2 cellular contexts compared by ENCODE assay signal in the genomic region with DNA sequence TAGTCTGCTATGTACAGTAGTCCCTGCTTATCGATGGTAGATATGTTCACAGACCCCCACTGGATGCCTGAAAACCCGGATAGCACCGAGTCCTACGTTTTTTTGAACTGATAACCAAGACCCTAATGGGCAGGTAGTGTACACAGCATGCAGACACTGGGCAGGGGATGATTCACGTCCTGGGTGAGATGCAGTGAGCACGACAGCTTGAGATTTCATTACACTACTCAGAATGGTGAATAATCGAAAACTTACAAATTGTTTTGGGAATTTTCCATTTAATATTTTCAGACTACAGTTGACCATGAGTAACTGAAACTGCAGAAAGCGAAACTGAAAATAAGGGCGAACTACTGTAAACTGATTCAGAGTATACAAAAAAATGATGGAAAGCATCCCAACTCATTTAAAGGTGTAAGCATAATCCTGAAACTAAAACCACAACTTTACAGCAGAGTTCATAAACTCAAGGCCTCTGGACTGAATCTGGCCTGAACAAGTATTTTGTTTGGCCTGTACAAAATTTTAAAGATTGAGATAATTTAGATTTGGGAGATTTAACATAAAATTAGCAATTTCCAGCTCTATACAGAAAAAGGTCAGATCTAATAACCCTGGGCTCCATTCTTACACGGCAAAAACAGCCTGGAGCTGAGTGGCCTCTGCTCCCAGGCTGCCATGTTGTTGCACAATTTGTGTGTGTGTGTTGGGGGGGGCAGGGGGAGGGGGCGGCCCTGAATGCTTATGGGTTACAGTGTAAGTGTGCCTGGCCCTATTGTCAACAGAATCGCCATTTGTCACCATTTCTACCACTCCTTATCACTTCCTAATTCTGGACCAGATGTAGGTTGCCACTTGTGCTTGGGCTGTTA.
TF ChIP-seq lines count a peak whose summit lies in the region.

No MANE protein-coding gene starts in this region.

TF ChIP-seq in A549, 52 proteins besides CTCF, POLR2A, EP300 and RAD21 (continues in another document):
- TF ChIP-seq, protein P1, sequence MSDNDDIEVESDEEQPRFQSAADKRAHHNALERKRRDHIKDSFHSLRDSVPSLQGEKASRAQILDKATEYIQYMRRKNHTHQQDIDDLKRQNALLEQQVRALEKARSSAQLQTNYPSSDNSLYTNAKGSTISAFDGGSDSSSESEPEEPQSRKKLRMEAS (IDR thresholded peaks at IDR 0.05) = no peak; the same call in none of the 2 replicates
- no peak for TF ChIP-seq CBX2 (IDR thresholded peaks at IDR 0.05; ENCODE audit: borderline replicate concordance, low read depth)
- TF ChIP-seq, protein P2, sequence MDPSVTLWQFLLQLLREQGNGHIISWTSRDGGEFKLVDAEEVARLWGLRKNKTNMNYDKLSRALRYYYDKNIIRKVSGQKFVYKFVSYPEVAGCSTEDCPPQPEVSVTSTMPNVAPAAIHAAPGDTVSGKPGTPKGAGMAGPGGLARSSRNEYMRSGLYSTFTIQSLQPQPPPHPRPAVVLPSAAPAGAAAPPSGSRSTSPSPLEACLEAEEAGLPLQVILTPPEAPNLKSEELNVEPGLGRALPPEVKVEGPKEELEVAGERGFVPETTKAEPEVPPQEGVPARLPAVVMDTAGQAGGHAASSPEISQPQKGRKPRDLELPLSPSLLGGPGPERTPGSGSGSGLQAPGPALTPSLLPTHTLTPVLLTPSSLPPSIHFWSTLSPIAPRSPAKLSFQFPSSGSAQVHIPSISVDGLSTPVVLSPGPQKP (IDR thresholded peaks at IDR 0.05; ENCODE audit: low read depth, low read length) = no peak
- TF ChIP-seq ZSCAN20 (CRISPR knock-in tag; IDR thresholded peaks at IDR 0.05) = no peak
- no peak for TF ChIP-seq RNF2 (IDR thresholded peaks at IDR 0.05; ENCODE audit: borderline replicate concordance, low read depth)
- TF ChIP-seq CEBPB (IDR thresholded peaks at IDR 0.05) = peak; percentile 94 to 98
- TF ChIP-seq NPAS2 (CRISPR knock-in tag; IDR thresholded peaks at IDR 0.05; ENCODE audit: borderline replicate concordance) = no peak
- no peak for TF ChIP-seq BHLHE40 (IDR thresholded peaks at IDR 0.05; ENCODE audit: low read depth, low read length)
- no peak for TF ChIP-seq KDM1A (IDR thresholded peaks at IDR 0.05; ENCODE audit: low read depth)
- TF ChIP-seq EHF (CRISPR knock-in tag; IDR thresholded peaks at IDR 0.05) = no peak
- no peak for TF ChIP-seq SMC3 (IDR thresholded peaks at IDR 0.05)
- TF ChIP-seq, protein P3, sequence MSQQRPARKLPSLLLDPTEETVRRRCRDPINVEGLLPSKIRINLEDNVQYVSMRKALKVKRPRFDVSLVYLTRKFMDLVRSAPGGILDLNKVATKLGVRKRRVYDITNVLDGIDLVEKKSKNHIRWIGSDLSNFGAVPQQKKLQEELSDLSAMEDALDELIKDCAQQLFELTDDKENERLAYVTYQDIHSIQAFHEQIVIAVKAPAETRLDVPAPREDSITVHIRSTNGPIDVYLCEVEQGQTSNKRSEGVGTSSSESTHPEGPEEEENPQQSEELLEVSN (IDR thresholded peaks at IDR 0.05; ENCODE audit: borderline replicate concordance, low read depth) = 0 out of 2 replicates have a peak, but pooled peaks have one; percentile 18
- no peak for TF ChIP-seq HOXB5 (CRISPR knock-in tag; IDR thresholded peaks at IDR 0.05)
- peak; percentile 31 for TF ChIP-seq CHD2 (IDR thresholded peaks at IDR 0.05; ENCODE audit: low read length, partially characterized antibody)
- TF ChIP-seq PHF8 (IDR thresholded peaks at IDR 0.05; ENCODE audit: borderline replicate concordance, low read depth) = peak; percentile 66; the same call in 1 of the 2 replicates
- TF ChIP-seq MYC (IDR thresholded peaks at IDR 0.05; ENCODE audit: borderline replicate concordance, low read length) = 0 out of 2 replicates have a peak, but pooled peaks have one; percentile 26
- TF ChIP-seq ZC3H11A (IDR thresholded peaks at IDR 0.05) = no peak
- no peak for TF ChIP-seq ESRRA (IDR thresholded peaks at IDR 0.05; ENCODE audit: borderline replicate concordance, low read length)
- TF ChIP-seq NR3C1 (IDR thresholded peaks at IDR 0.05) = no peak
- TF ChIP-seq JUNB (IDR thresholded peaks at IDR 0.05) = no peak
- TF ChIP-seq SREBF2 (IDR thresholded peaks at IDR 0.05) = no peak
- TF ChIP-seq, protein P4, sequence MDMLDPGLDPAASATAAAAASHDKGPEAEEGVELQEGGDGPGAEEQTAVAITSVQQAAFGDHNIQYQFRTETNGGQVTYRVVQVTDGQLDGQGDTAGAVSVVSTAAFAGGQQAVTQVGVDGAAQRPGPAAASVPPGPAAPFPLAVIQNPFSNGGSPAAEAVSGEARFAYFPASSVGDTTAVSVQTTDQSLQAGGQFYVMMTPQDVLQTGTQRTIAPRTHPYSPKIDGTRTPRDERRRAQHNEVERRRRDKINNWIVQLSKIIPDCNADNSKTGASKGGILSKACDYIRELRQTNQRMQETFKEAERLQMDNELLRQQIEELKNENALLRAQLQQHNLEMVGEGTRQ (IDR thresholded peaks at IDR 0.05) = no peak
- TF ChIP-seq HOXB13 (CRISPR knock-in tag; IDR thresholded peaks at IDR 0.05; ENCODE audit: low read depth) = no peak
- TF ChIP-seq FOSB (CRISPR knock-in tag; IDR thresholded peaks at IDR 0.05) = no peak
- TF ChIP-seq JUN (IDR thresholded peaks at IDR 0.05) = peak in 1 of 2 experiments; percentile 59; a peak in 1 of 5 replicates
- TF ChIP-seq, protein P5, sequence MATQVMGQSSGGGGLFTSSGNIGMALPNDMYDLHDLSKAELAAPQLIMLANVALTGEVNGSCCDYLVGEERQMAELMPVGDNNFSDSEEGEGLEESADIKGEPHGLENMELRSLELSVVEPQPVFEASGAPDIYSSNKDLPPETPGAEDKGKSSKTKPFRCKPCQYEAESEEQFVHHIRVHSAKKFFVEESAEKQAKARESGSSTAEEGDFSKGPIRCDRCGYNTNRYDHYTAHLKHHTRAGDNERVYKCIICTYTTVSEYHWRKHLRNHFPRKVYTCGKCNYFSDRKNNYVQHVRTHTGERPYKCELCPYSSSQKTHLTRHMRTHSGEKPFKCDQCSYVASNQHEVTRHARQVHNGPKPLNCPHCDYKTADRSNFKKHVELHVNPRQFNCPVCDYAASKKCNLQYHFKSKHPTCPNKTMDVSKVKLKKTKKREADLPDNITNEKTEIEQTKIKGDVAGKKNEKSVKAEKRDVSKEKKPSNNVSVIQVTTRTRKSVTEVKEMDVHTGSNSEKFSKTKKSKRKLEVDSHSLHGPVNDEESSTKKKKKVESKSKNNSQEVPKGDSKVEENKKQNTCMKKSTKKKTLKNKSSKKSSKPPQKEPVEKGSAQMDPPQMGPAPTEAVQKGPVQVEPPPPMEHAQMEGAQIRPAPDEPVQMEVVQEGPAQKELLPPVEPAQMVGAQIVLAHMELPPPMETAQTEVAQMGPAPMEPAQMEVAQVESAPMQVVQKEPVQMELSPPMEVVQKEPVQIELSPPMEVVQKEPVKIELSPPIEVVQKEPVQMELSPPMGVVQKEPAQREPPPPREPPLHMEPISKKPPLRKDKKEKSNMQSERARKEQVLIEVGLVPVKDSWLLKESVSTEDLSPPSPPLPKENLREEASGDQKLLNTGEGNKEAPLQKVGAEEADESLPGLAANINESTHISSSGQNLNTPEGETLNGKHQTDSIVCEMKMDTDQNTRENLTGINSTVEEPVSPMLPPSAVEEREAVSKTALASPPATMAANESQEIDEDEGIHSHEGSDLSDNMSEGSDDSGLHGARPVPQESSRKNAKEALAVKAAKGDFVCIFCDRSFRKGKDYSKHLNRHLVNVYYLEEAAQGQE (IDR thresholded peaks at IDR 0.05) = no peak
- TF ChIP-seq GATA3 (IDR thresholded peaks at IDR 0.05; ENCODE audit: borderline replicate concordance) = no peak
- TF ChIP-seq, protein P6, sequence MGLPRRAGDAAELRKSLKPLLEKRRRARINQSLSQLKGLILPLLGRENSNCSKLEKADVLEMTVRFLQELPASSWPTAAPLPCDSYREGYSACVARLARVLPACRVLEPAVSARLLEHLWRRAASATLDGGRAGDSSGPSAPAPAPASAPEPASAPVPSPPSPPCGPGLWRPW (IDR thresholded peaks at IDR 0.05) = no peak
- TF ChIP-seq ZFP36 (IDR thresholded peaks at IDR 0.05; ENCODE audit: borderline replicate concordance, partially characterized antibody) = no peak

TF ChIP-seq in H1, 55 proteins besides CTCF, POLR2A, EP300 and RAD21:
- no peak for TF ChIP-seq CTBP2 (IDR thresholded peaks at IDR 0.05; ENCODE audit: borderline replicate concordance, insufficient read depth, insufficient read length, low read length)
- peak; percentile 51; the same call in 1 of the 2 replicates for TF ChIP-seq YY1 (IDR thresholded peaks at IDR 0.05; ENCODE audit: low read depth, low read length)
- no peak for TF ChIP-seq FOSL1 (IDR thresholded peaks at IDR 0.05; ENCODE audit: insufficient read depth, low read depth, low read length)
- peak; percentile 78; the same call in 1 of the 2 replicates for TF ChIP-seq CEBPB (IDR thresholded peaks at IDR 0.05; ENCODE audit: low read depth, low read length)
